ENCODE assay signal across 2 cellular contexts in the genomic region with DNA sequence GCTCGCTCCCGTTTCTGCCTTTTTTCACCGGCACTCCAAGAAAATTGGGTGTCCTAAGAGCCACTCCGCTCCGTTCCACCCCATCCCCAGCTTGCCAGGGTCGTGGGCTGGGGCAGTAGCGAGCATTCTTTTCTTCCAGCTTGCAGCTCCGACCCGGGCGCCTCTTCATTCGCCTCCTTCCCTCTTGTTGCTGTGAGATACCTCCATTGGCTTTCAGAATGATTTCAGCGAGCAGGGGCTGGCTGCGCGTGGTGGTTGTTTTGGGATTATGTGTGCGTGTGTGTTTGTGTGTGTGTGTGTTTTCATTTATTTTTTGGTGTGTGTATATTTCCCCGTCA.
TF ChIP-seq lines count a peak whose summit lies in the region.

No MANE protein-coding gene starts in this region.

TF ChIP-seq in HepG2, 621 proteins besides CTCF, POLR2A, EP300 and RAD21:
- TF ChIP-seq KDM1A (CRISPR knock-in tag; IDR thresholded peaks at IDR 0.05) (no peak), STAT6 (CRISPR knock-in tag; IDR thresholded peaks at IDR 0.05; ENCODE audit: borderline replicate concordance) (no peak), ZNF766 (CRISPR knock-in tag; IDR thresholded peaks at IDR 0.05; ENCODE audit: borderline replicate concordance) (no peak), CBX2 (IDR thresholded peaks at IDR 0.05; ENCODE audit: low read depth, low read length) (peak; percentile 57; the same call in 1 of the 2 replicates), CBX2 (CRISPR knock-in tag; IDR thresholded peaks at IDR 0.05; ENCODE audit: low read depth) (0 out of 2 replicates have a peak, but pooled peaks have one; percentile 38), JDP2 (CRISPR knock-in tag; IDR thresholded peaks at IDR 0.05; ENCODE audit: borderline replicate concordance) (no peak)

TF ChIP-seq in SK-N-SH, 30 proteins besides CTCF, POLR2A, EP300 and RAD21:
- no peak for TF ChIP-seq POLR2AphosphoS5 (IDR thresholded peaks at IDR 0.05; ENCODE audit: low read depth, low read length)
- no peak for TF ChIP-seq NRF1 (IDR thresholded peaks at IDR 0.05; ENCODE audit: low read depth, low read length)
- TF ChIP-seq YY1 (IDR thresholded peaks at IDR 0.05; ENCODE audit: low read depth), result no peak
- no peak for TF ChIP-seq EZH2phosphoT487 (IDR thresholded peaks at IDR 0.05; ENCODE audit: borderline replicate concordance, low read depth)
- TF ChIP-seq RFX5 (IDR thresholded peaks at IDR 0.05; ENCODE audit: low read length), result no peak
- TF ChIP-seq TCF12 (IDR thresholded peaks at IDR 0.05), result no peak
- TF ChIP-seq MXI1 (IDR thresholded peaks at IDR 0.05; ENCODE audit: low read depth, low read length), result no peak
- TF ChIP-seq MEF2A (IDR thresholded peaks at IDR 0.05; ENCODE audit: borderline replicate concordance, low read depth), result no peak
- no peak for TF ChIP-seq IRF3 (IDR thresholded peaks at IDR 0.05; ENCODE audit: low read depth, low read length)
- no peak for TF ChIP-seq ELF1 (IDR thresholded peaks at IDR 0.05)
- TF ChIP-seq, protein P1, sequence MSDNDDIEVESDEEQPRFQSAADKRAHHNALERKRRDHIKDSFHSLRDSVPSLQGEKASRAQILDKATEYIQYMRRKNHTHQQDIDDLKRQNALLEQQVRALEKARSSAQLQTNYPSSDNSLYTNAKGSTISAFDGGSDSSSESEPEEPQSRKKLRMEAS (IDR thresholded peaks at IDR 0.05; ENCODE audit: low read depth), result no peak
- TF ChIP-seq JUND (IDR thresholded peaks at IDR 0.05), result no peak
- TF ChIP-seq, protein P2, sequence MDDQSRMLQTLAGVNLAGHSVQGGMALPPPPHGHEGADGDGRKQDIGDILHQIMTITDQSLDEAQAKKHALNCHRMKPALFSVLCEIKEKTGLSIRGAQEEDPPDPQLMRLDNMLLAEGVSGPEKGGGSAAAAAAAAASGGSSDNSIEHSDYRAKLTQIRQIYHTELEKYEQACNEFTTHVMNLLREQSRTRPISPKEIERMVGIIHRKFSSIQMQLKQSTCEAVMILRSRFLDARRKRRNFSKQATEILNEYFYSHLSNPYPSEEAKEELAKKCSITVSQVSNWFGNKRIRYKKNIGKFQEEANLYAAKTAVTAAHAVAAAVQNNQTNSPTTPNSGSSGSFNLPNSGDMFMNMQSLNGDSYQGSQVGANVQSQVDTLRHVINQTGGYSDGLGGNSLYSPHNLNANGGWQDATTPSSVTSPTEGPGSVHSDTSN (IDR thresholded peaks at IDR 0.05), result no peak
- TF ChIP-seq GATA2 (CRISPR knock-in tag; IDR thresholded peaks at IDR 0.05), result no peak
- no peak for TF ChIP-seq RCOR1 (IDR thresholded peaks at IDR 0.05; ENCODE audit: low read length)
- TF ChIP-seq FOXM1 (IDR thresholded peaks at IDR 0.05; ENCODE audit: low read depth), result no peak
- no peak for TF ChIP-seq RXRA (IDR thresholded peaks at IDR 0.05; ENCODE audit: borderline replicate concordance, low read depth)
